ENCODE assay signal across 8 cellular contexts in genomic region chr9:137670391-137671195, GRCh38. TPM values are rescaled to one million over a fixed set of nuclear protein-coding genes. Genes with fewer than 3 reads are reported as not detected.
DNase-seq lines count a peak whose midpoint lies in the region; TF ChIP-seq lines count a peak whose summit lies in the region.

No MANE protein-coding gene starts in this region.

- H3K36me3 ChIP-seq in adrenal gland (replicated peaks in 1 of 2) (no peaks in the 10 kb centered on the region), sigmoid colon (no peaks in the 10 kb centered on the region), Karpas-422 (ENCODE audit: insufficient read depth, low read length) (0 out of 2 replicates have a peak, but pooled peaks cover 4% of the 10 kb centered on the region)

- H2AFZ ChIP-seq in Karpas-422 (ENCODE audit: low read length), result no peak overlapping the region

- H3K4me3 ChIP-seq in adrenal gland, result no peak overlapping the region
- H3K4me3 ChIP-seq in sigmoid colon, result no peak overlapping the region
- no peak overlapping the region for H3K4me3 ChIP-seq in Karpas-422 (ENCODE audit: low read length)

- TF ChIP-seq CTCF in adrenal gland (IDR thresholded peaks at IDR 0.05), result peak in 3 of 6 experiments; percentile 13 to 23 (median 18)
- no peak for TF ChIP-seq CTCF in sigmoid colon (IDR thresholded peaks at IDR 0.05)

- peaks cover 49 to 70% of the 10 kb centered on the region in 2 donors for H3K4me1 ChIP-seq in adrenal gland (replicated peaks in 1 of 2)
- H3K4me1 ChIP-seq in sigmoid colon, result peaks cover 0 to 56% (median 50%) of the 10 kb centered on the region in 4 donors
- H3K4me1 ChIP-seq in Karpas-422 (ENCODE audit: low read length), result peaks cover 45% of the 10 kb centered on the region

- H3K27ac Mint-ChIP-seq in immature natural killer cell, result peak overlapping the region; percentile 26 to 80 (median 61)

- peaks cover 0 to 4% (median 0%) of the 10 kb centered on the region in 3 donors for H3K27me3 Mint-ChIP-seq in immature natural killer cell (ENCODE audit: low read depth in 3 of 3)

- H3K9me3 Mint-ChIP-seq in immature natural killer cell, result no peaks in the 10 kb centered on the region

- H3K27me3 ChIP-seq in adrenal gland, result no peaks in the 10 kb centered on the region
- no peaks in the 10 kb centered on the region for H3K27me3 ChIP-seq in sigmoid colon
- no peaks in the 10 kb centered on the region for H3K27me3 ChIP-seq in Karpas-422 (ENCODE audit: low read length)

- H4K20me1 ChIP-seq in Karpas-422 (ENCODE audit: insufficient read depth, low read depth, low read length), result peaks cover 14% of the 10 kb centered on the region

- no peaks in the 10 kb centered on the region for H3K9me2 ChIP-seq in Karpas-422 (replicated peaks; ENCODE audit: insufficient read depth, low read length)

- H3K27ac ChIP-seq in adrenal gland (peak overlapping the region; percentile 60 to 82 (median 65)), sigmoid colon (no peak overlapping the region), Karpas-422 (ENCODE audit: low read length) (no peak overlapping the region)

- peak in 1 of 2 donors; percentile 59 for TF ChIP-seq POLR2A in adrenal gland (IDR thresholded peaks at IDR 0.05)
- TF ChIP-seq POLR2A in sigmoid colon (IDR thresholded peaks at IDR 0.05), result no peak

- 37 to 45% (median 42%) methylated on average over 21 to 25 of the region's 25 CpGs for WGBS in adrenal gland, 4 donors
- 20 to 67% methylated on average over 25 of the region's 25 CpGs for WGBS in sigmoid colon, 2 donors

- no peak overlapping the region for H3K4me3 Mint-ChIP-seq in immature natural killer cell

- H3K36me3 Mint-ChIP-seq in immature natural killer cell, result peaks cover 7 to 17% (median 8%) of the 10 kb centered on the region in 3 donors

- no peak overlapping the region for H3K9ac ChIP-seq in Karpas-422 (ENCODE audit: low read length)

- no peak for TF ChIP-seq EP300 in sigmoid colon (IDR thresholded peaks at IDR 0.05)

- H3K9me3 ChIP-seq in adrenal gland (replicated peaks in 1 of 3) (no peaks in the 10 kb centered on the region), sigmoid colon (no peaks in the 10 kb centered on the region), Karpas-422 (ENCODE audit: low read length) (no peaks in the 10 kb centered on the region)

- peaks cover 66 to 92% of the 10 kb centered on the region in 2 donors for H3K4me1 Mint-ChIP-seq in immature natural killer cell

- intact Hi-C loops in adrenal gland (cut with DNase I) (loop anchor here in 1 of 2 donors (10.0 kb wide), 1 partner anchor 94 kb away; no protein-coding TSS in a partner anchor), sigmoid colon (cut with DNase I) (loop anchor here (5.0 kb wide), 1 partner anchor 72 kb away; no protein-coding TSS in a partner anchor)

- peaks cover 85% of the 10 kb centered on the region for H3K79me2 ChIP-seq in Karpas-422 (ENCODE audit: low read length)

- DNase-seq in HK-2 (ENCODE audit: unreplicated experiment), result peak; percentile 32
- DNase-seq in adrenal gland, result peak; percentile 72 to 92 (median 89)
- no peak for DNase-seq in immature natural killer cell
- peak; percentile 60 for DNase-seq in sigmoid colon
- DNase-seq in SKM-1 (lab: John Stamatoyannopoulos, UW; ENCODE audit: unreplicated experiment), result no peak
- no peak for DNase-seq in Karpas-422
- DNase-seq in NCI-H2171 (lab: John Stamatoyannopoulos, UW), result no peak
- DNase-seq in inferior parietal cortex (ENCODE audit: extremely low spot score), result no peak

- no peak overlapping the region for H3K4me2 ChIP-seq in Karpas-422 (ENCODE audit: low read depth, low read length, poor library complexity, severe bottlenecking)

RNA-seq across cellular contexts. Expression of gene EHMT1, which starts 51.8 kb away (rescaled TPM):
- total RNA-seq in adrenal gland (100 to 1,000 TPM in 2 of 8 donors, 10 to 100 TPM in 6; 46.1 to 171 (median 73.8) TPM), sigmoid colon (10 to 100 TPM; 60.4 to 91.4 (median 70.7) TPM)
- polyA plus RNA-seq in adrenal gland (100 to 1,000 TPM in 1 of 3 donors, 10 to 100 TPM in 2; 42.0 to 107 (median 75.2) TPM), immature natural killer cell (10 to 100 TPM; 14.1 to 62.7 (median 14.8) TPM), sigmoid colon (10 to 100 TPM; 19.2 to 54.9 (median 28.2) TPM)
- total RNA-seq in Karpas-422 (2014; rRNA removed; shearing (Covaris generic); ENCODE audit: low replicate concordance), result 35.9 and 64.6 TPM in 2 replicates

Comparison
In these comparisons a context has a peak if more than half of its experiments do, and no peak if none do; other contexts are left out.
1. DNase-seq: peak in HK-2 (single experiment), adrenal gland (7 of 7) and sigmoid colon (single experiment); none in immature natural killer cell (0 of 3), SKM-1 (single experiment), Karpas-422 (single experiment), NCI-H2171 (single experiment) and inferior parietal cortex (single experiment).
2. H3K27ac ChIP-seq: peak in adrenal gland (5 of 5); none in sigmoid colon (0 of 4) and Karpas-422 (single experiment).